8 cellular contexts compared by ENCODE assay signal in genomic region chrX:7996414-7996813, GRCh38.
DNase-seq lines count a peak whose midpoint lies in the region; TF ChIP-seq lines count a peak whose summit lies in the region.

No MANE protein-coding gene starts in this region.

- H3K4me1 ChIP-seq in osteoblast (ENCODE audit: insufficient read depth, low read length), result no peaks in the 10 kb centered on the region

- no peak overlapping the region for H3K4me2 ChIP-seq in osteoblast (ENCODE audit: insufficient read depth, low read length)

- TF ChIP-seq CTCF in GM10266 (IDR thresholded peaks at IDR 0.05; ENCODE audit: control insufficient read depth, insufficient read depth, low read depth, missing control alignments) (peak; percentile 50), epithelial cell of esophagus (IDR thresholded peaks at IDR 0.05; ENCODE audit: insufficient read depth, low read depth, low read length, missing control alignments) (peak; percentile 53), osteoblast (IDR thresholded peaks at IDR 0.05; ENCODE audit: extremely low read depth, low read depth, low read length) (peak; percentile 59)

- peak; percentile 59 for TF ChIP-seq RAD21 in Ishikawa (IDR thresholded peaks at IDR 0.05; ENCODE audit: low read depth)

- no peaks in the 10 kb centered on the region for H3K9me3 ChIP-seq in osteoblast (ENCODE audit: low read depth, low read length)

- no peak overlapping the region for H3K4me3 ChIP-seq in epithelial cell of esophagus (ENCODE audit: low read length)
- no peak overlapping the region for H3K4me3 ChIP-seq in osteoblast (ENCODE audit: insufficient read depth, low read length)

- no peak overlapping the region for H2AFZ ChIP-seq in osteoblast (ENCODE audit: low read length)

- in situ Hi-C loops in SK-MEL-5 (cut with HindIII; ENCODE audit: low pct_unique_long_range_greater_than_20kb, low sequenced_read_pairs), result no loop called here

- H3K36me3 ChIP-seq in osteoblast (ENCODE audit: insufficient read depth, low read length), result no peaks in the 10 kb centered on the region

- no peaks in the 10 kb centered on the region for H4K20me1 ChIP-seq in osteoblast (ENCODE audit: insufficient read depth, low read length)

- peak; percentile 23 for DNase-seq in Ammon's horn (ENCODE audit: low spot score)
- DNase-seq in GM10266 (ENCODE audit: extremely low spot score), result peak; percentile 16
- peak; percentile 50 for DNase-seq in SK-MEL-5 (ENCODE audit: low read depth, low spot score)
- DNase-seq in epithelial cell of esophagus (ENCODE audit: low read depth), result peak; percentile 49
- DNase-seq in osteoblast (ENCODE audit: insufficient read length, low spot score, missing footprints), result no peak
- DNase-seq in UCSD-AML1 (lab: John Stamatoyannopoulos, UW; ENCODE audit: unreplicated experiment), result no peak
- no peak for DNase-seq in NCI-H1048 (lab: John Stamatoyannopoulos, UW)

- no peaks in the 10 kb centered on the region for H3K79me2 ChIP-seq in osteoblast (ENCODE audit: insufficient read depth, low read length)

- TF ChIP-seq EP300 in Ishikawa (IDR thresholded peaks at IDR 0.05; ENCODE audit: borderline replicate concordance), result no peak

- H3K27me3 ChIP-seq in osteoblast (ENCODE audit: insufficient read depth, low read length), result no peaks in the 10 kb centered on the region

- no peak overlapping the region for H3K27ac ChIP-seq in osteoblast (ENCODE audit: low read depth, low read length)

TF ChIP-seq in Ishikawa, 13 proteins besides CTCF, POLR2A, EP300 and RAD21:
- TF ChIP-seq CREB1 (IDR thresholded peaks at IDR 0.05; ENCODE audit: low read depth), result no peak
- TF ChIP-seq, protein P1, sequence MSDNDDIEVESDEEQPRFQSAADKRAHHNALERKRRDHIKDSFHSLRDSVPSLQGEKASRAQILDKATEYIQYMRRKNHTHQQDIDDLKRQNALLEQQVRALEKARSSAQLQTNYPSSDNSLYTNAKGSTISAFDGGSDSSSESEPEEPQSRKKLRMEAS (IDR thresholded peaks at IDR 0.05), result no peak
- TF ChIP-seq ZBTB7A (IDR thresholded peaks at IDR 0.05; ENCODE audit: low read depth), result no peak
- no peak for TF ChIP-seq TAF1 (IDR thresholded peaks at IDR 0.05; ENCODE audit: low read depth)
- TF ChIP-seq, protein P2, sequence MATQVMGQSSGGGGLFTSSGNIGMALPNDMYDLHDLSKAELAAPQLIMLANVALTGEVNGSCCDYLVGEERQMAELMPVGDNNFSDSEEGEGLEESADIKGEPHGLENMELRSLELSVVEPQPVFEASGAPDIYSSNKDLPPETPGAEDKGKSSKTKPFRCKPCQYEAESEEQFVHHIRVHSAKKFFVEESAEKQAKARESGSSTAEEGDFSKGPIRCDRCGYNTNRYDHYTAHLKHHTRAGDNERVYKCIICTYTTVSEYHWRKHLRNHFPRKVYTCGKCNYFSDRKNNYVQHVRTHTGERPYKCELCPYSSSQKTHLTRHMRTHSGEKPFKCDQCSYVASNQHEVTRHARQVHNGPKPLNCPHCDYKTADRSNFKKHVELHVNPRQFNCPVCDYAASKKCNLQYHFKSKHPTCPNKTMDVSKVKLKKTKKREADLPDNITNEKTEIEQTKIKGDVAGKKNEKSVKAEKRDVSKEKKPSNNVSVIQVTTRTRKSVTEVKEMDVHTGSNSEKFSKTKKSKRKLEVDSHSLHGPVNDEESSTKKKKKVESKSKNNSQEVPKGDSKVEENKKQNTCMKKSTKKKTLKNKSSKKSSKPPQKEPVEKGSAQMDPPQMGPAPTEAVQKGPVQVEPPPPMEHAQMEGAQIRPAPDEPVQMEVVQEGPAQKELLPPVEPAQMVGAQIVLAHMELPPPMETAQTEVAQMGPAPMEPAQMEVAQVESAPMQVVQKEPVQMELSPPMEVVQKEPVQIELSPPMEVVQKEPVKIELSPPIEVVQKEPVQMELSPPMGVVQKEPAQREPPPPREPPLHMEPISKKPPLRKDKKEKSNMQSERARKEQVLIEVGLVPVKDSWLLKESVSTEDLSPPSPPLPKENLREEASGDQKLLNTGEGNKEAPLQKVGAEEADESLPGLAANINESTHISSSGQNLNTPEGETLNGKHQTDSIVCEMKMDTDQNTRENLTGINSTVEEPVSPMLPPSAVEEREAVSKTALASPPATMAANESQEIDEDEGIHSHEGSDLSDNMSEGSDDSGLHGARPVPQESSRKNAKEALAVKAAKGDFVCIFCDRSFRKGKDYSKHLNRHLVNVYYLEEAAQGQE (IDR thresholded peaks at IDR 0.05; ENCODE audit: low read depth), result no peak

Comparison
In these comparisons a context has a peak if more than half of its experiments do, and no peak if none do; other contexts are left out.
1. DNase-seq: peak in Ammon's horn (single experiment), GM10266 (single experiment), SK-MEL-5 (single experiment) and epithelial cell of esophagus (single experiment); none in osteoblast (single experiment), UCSD-AML1 (single experiment) and NCI-H1048 (single experiment).
2. Peak in every context shown above with its lines, with median percentiles within 50 percentile points of each other: CTCF ChIP-seq.